20 cellular contexts compared by ENCODE assay signal in the genomic region with DNA sequence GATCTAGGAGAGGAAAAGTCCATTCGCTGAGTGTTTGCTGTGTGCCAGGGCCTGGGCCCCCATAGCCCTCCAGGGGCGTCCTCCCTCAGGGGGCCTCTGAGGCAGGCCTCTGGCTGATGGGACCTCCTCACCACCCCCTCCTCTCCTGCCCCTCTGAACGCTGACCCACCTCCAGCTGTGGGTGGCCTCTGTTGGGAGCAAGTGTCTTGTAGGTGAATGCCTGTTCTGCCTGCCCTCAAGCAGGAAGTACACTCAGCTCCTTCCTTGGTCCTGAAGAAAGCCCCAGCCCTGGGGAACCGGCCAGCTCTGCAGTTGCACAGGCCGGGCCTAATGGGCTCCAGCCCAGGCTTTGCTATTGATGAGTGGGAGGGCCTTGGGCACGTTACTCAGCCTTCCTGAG. TPM values are rescaled to one million over a fixed set of nuclear protein-coding genes. Genes with fewer than 3 reads are reported as not detected.
A peak's percentile ranks its signal among the peaks of the same experiment; 100 is the strongest.
DNase-seq lines count a peak whose midpoint lies in the region; ATAC-seq, FAIRE-seq and TF ChIP-seq lines count a peak whose summit lies in the region.
"Had no signal": no experiment of that assay in that cellular context is flagged by ENCODE, and none has a peak within 500 bp of the region (broad histone marks: within the 10 kb centered on the region; RNA-seq: fewer than 3 reads in every experiment).

No MANE protein-coding gene starts in this region.

- H3K79me2 ChIP-seq in HepG2 (ENCODE audit: insufficient read depth, low read length), result no peaks in the 10 kb centered on the region

- TF ChIP-seq POLR2A in adrenal gland (IDR thresholded peaks at IDR 0.05) (no peak), HepG2 (IDR thresholded peaks at IDR 0.05; ENCODE audit: insufficient read depth in 1 of 2, low read depth in 2 of 2, low read length in 2 of 2) (no peak)

- no peak for FAIRE-seq in HepG2 (lab: Jason Lieb, UNC)
- FAIRE-seq: GM19239 had no signal

- CTCF ChIA-PET in HepG2 (lab: Yijun Ruan, JAX; ENCODE audit: low intra/inter-chr PET ratio, low total read pairs), result no interaction called here

- H3K27ac ChIP-seq in adrenal gland, result peak overlapping the region in 4 of 5 donors; percentile 69 to 92 (median 88)
- peak overlapping the region; percentile 64 for H3K27ac ChIP-seq in HepG2 (ENCODE audit: extremely low read length, insufficient read depth, low read length)
- H3K27ac ChIP-seq in psoas muscle, result no peak overlapping the region
- H3K27ac ChIP-seq: GM23248 had no signal

- in situ Hi-C loops in HepG2 (cut with HindIII; ENCODE audit: extremely low pct_ligation_motif_present, low pct_unique_long_range_greater_than_20kb), result no loop called here

- H2AFZ ChIP-seq in HepG2 (ENCODE audit: low read length), result no peak overlapping the region
- H2AFZ ChIP-seq: GM23248 had no signal

- ATAC-seq in HepG2 (no peak), psoas muscle (no peak), GM18511 (IDR thresholded peaks at IDR 0.05; ENCODE audit: unreplicated experiment) (no peak)
- ATAC-seq: HCT116, Panc1 had no signal

- 37 to 63% (median 51%) methylated on average over 3 to 6 of the region's 6 CpGs for WGBS in adrenal gland, 4 donors
- WGBS in HepG2 (ENCODE audit: low lambda C conversion rate), result 73% methylated on average over 2 of the region's 6 CpGs
- 56 to 71% (median 61%) methylated on average over 6 of the region's 6 CpGs for WGBS in psoas muscle, 3 donors

- no TSS peak for BruUV-seq in HepG2 (replicated peaks; lab: Mats Ljungman, UMichigan)

- H3K27me3 ChIP-seq in adrenal gland (no peaks in the 10 kb centered on the region), HepG2 (ENCODE audit: control insufficient read depth in 1 of 2, insufficient read depth in 2 of 2, low read length in 2 of 2) (peaks cover 0 to under 1% of the 10 kb centered on the region in 2 experiments; a peak in 1 of 5 replicates), psoas muscle (ENCODE audit: insufficient read depth in 3 of 3, low read length in 2 of 3) (no peaks in the 10 kb centered on the region)

- TF ChIP-seq RAD21 in HepG2 (CRISPR knock-in tag; IDR thresholded peaks at IDR 0.05), result no peak

- intact Hi-C loops in adrenal gland (cut with DNase I), result no loop called here
- intact Hi-C loops in HepG2 (cut with micrococcal nuclease; ENCODE audit: unreplicated experiment), result loop anchor here (1.0 kb wide), 1 partner anchor 41 kb away; no protein-coding TSS in a partner anchor
- intact Hi-C loops in psoas muscle (cut with DNase I), result no loop called here

- H4K20me1 ChIP-seq in HepG2 (ENCODE audit: insufficient read depth, low read length), result no peaks in the 10 kb centered on the region

- H3K4me1 ChIP-seq in adrenal gland (replicated peaks in 1 of 2), result peaks cover 53 to 77% of the 10 kb centered on the region in 2 donors
- peaks cover 59% of the 10 kb centered on the region for H3K4me1 ChIP-seq in HepG2 (ENCODE audit: insufficient read depth, low read length)
- H3K4me1 ChIP-seq in psoas muscle, result peaks cover 10% of the 10 kb centered on the region

- peak; percentile 24 for DNase-seq in EL
- DNase-seq in adrenal gland, result no peak
- DNase-seq in HepG2 (ENCODE audit: low spot score), result no peak
- DNase-seq in psoas muscle, result peak; percentile 15 to 53
- no peak for DNase-seq in NK-92 (lab: John Stamatoyannopoulos, UW; ENCODE audit: unreplicated experiment)
- DNase-seq in activated CD4-positive, alpha-beta T cell treated with anti-CD3 and anti-CD28 coated beads for 1 hour, result no peak
- DNase-seq: ACHN, COR-L47, GDM1, GM23248, MM.1S, NCI-H1092, NCI-H1436 treated with DMSO at 0.1 percent for 48 hours, NCI-H2029 treated with DMSO at 0.1 percent for 48 hours, NCI-H2171 had no signal

- peak overlapping the region; percentile 100 for H3K4me2 ChIP-seq in HepG2 (ENCODE audit: low read depth, low read length)

- no peaks in the 10 kb centered on the region for H3K9me3 ChIP-seq in adrenal gland (replicated peaks in 1 of 3)
- no peaks in the 10 kb centered on the region for H3K9me3 ChIP-seq in HepG2 (ENCODE audit: low read length)
- no peaks in the 10 kb centered on the region for H3K9me3 ChIP-seq in psoas muscle

- H3K36me3 ChIP-seq in adrenal gland (replicated peaks in 1 of 2) (no peaks in the 10 kb centered on the region), HepG2 (replicated peaks in 1 of 2; ENCODE audit: control insufficient read depth in 1 of 2, insufficient read depth in 2 of 2, low read length in 2 of 2) (no peaks in the 10 kb centered on the region), psoas muscle (ENCODE audit: insufficient read depth in 1 of 2, low read depth in 1 of 2) (no peaks in the 10 kb centered on the region)

- peak overlapping the region; percentile 55 for H3K9ac ChIP-seq in HepG2 (ENCODE audit: insufficient read depth, low read depth, low read length)
- H3K9ac ChIP-seq: GM23248 had no signal

- H3K4me3 ChIP-seq in adrenal gland, result no peak overlapping the region
- peak overlapping the region in 1 of 3 experiments; percentile 80; a peak in 2 of 6 replicates for H3K4me3 ChIP-seq in HepG2 (replicated peaks in 1 of 3; ENCODE audit: insufficient read depth in 1 of 3, low read depth in 2 of 3, low read length in 3 of 3)
- H3K4me3 ChIP-seq in psoas muscle, result no peak overlapping the region
- H3K4me3 ChIP-seq: GM23248 had no signal

- TF ChIP-seq EP300 in HepG2 (IDR thresholded peaks at IDR 0.05; ENCODE audit: low read depth in 2 of 2, low read length in 2 of 2), result no peak
- TF ChIP-seq EP300 in HepG2 (CRISPR knock-in tag; IDR thresholded peaks at IDR 0.05; ENCODE audit: borderline replicate concordance), result no peak

- TF ChIP-seq CTCF in adrenal gland (IDR thresholded peaks at IDR 0.05), result no peak
- TF ChIP-seq CTCF in HepG2 (CRISPR knock-in tag; IDR thresholded peaks at IDR 0.05), result no peak
- TF ChIP-seq CTCF in psoas muscle (IDR thresholded peaks at IDR 0.05), result no peak

- POLR2A ChIA-PET in HepG2 (lab: Yijun Ruan, JAX), result interaction anchor here (0.9 to 3.5 kb wide), 4 partner anchors 13 to 42 kb away, joined by 3 to 18 read pairs (median 4); no protein-coding TSS in a partner anchor

TF ChIP-seq in HepG2, 621 proteins besides CTCF, POLR2A, EP300 and RAD21 (continues in another document):
- TF ChIP-seq ZNF619 (CRISPR knock-in tag; IDR thresholded peaks at IDR 0.05) (0 out of 2 replicates have a peak, but pooled peaks have one; percentile 8), FOXM1 (CRISPR knock-in tag; IDR thresholded peaks at IDR 0.05) (no peak)

RNA-seq across cellular contexts. Expression of a gene that starts 3.5 kb away (rescaled TPM):
- 100 to 1,000 TPM in 4 of 8 donors, 10 to 100 TPM in 4; 66.1 to 175 (median 102) TPM for total RNA-seq in adrenal gland
- polyA plus RNA-seq in adrenal gland, result 100 to 1,000 TPM in 1 of 3 donors, 10 to 100 TPM in 2; 46.8 to 150 (median 67.2) TPM
- 3.6 and 7.5 TPM in 2 replicates for total RNA-seq in HepG2 (2016; rRNA removed; fragmentation: Illumina TruSeq; extraction: Trizol)
- 2.3 and 3.1 TPM in 2 replicates for total RNA-seq in HepG2 (2016; cell fraction: cytosol; rRNA removed; fragmentation: Illumina TruSeq; extraction: Trizol; ENCODE audit: low read depth)
- 3.4 and 8.0 TPM in 2 replicates for total RNA-seq in HepG2 (2016; cell fraction: insoluble cytoplasmic fraction; rRNA removed; fragmentation: Illumina TruSeq; extraction: Trizol)
- total RNA-seq in HepG2 (2016; cell fraction: membrane; rRNA removed; fragmentation: Illumina TruSeq; extraction: Trizol), result 1.8 and 1.9 TPM in 2 replicates
- total RNA-seq in HepG2 (2016; cell fraction: nucleus; rRNA removed; fragmentation: Illumina TruSeq; extraction: Trizol), result 10.5 and 15.0 TPM in 2 replicates
- 8.1 and 10.0 TPM in 2 replicates for polyA plus RNA-seq in HepG2 (2011; rRNA removed)
- 3.1 and 3.5 TPM in 2 replicates for polyA plus RNA-seq in HepG2 (2011; cell fraction: cytosol; rRNA removed)
- polyA plus RNA-seq in HepG2 (2011; cell fraction: nucleus; rRNA removed), result 71.3 and 112 TPM in 2 replicates
- 5.5 and 8.4 TPM in 2 replicates for polyA plus RNA-seq in HepG2 (2012)
- polyA plus RNA-seq in HepG2 (2016; cell fraction: cytosol; fragmentation: Illumina TruSeq; extraction: Trizol; ENCODE audit: low read depth), result 0.23 and 0.45 TPM in 2 replicates
- 3.0 and 3.3 TPM in 2 replicates for polyA plus RNA-seq in HepG2 (2016; cell fraction: insoluble cytoplasmic fraction; fragmentation: Illumina TruSeq; extraction: Trizol; ENCODE audit: low read depth)
- polyA plus RNA-seq in HepG2 (2016; cell fraction: membrane; fragmentation: Illumina TruSeq; extraction: Trizol; ENCODE audit: low read depth), result 0.84 and 0.94 TPM in 2 replicates
- 37.9 and 40.7 TPM in 2 replicates for polyA plus RNA-seq in HepG2 (2016; cell fraction: nucleus; fragmentation: Illumina TruSeq; extraction: Trizol; ENCODE audit: insufficient read depth, low read depth)
- 0.16 and 9.9 TPM in 2 replicates for polyA minus RNA-seq in HepG2 (2011; rRNA and poly(A)+ RNA removed; ENCODE audit: low replicate concordance)
- 3.9 and 4.2 TPM in 2 replicates for polyA minus RNA-seq in HepG2 (2011; cell fraction: cytosol; rRNA and poly(A)+ RNA removed)
- polyA minus RNA-seq in HepG2 (2011; cell fraction: nucleus; rRNA and poly(A)+ RNA removed), result 17.3 and 17.4 TPM in 2 replicates
- total RNA-seq in psoas muscle, result 1 to 10 TPM; 2.3 to 3.0 (median 2.8) TPM
- 1 to 10 TPM in 2 of 3 donors, under 1 TPM in 1; 0.62 to 1.1 (median 1.0) TPM for polyA plus RNA-seq in psoas muscle
- total RNA-seq: GM23248 had no signal
- polyA plus RNA-seq: GM23248 had no signal

RNA-seq across cellular contexts. Expression of a gene that starts 28.9 kb away (rescaled TPM):
- total RNA-seq in adrenal gland (under 1 TPM in 2 of 8 donors, not detected in 6; 0.50 to 0.92 TPM), HepG2 (2016; rRNA removed; fragmentation: Illumina TruSeq; extraction: Trizol) (not detected in 2 replicates), psoas muscle (not detected)
- polyA plus RNA-seq in adrenal gland (1 to 10 TPM in 1 of 3 donors, not detected in 2; 1.6 TPM), HepG2 (2011; rRNA removed) (not detected in 2 replicates), psoas muscle (under 1 TPM in 1 of 3 donors, not detected in 2; 0.32 TPM)
- not detected in 2 replicates for total RNA-seq in HepG2 (2016; cell fraction: cytosol; rRNA removed; fragmentation: Illumina TruSeq; extraction: Trizol; ENCODE audit: low read depth)
- not detected in 2 replicates for total RNA-seq in HepG2 (2016; cell fraction: insoluble cytoplasmic fraction; rRNA removed; fragmentation: Illumina TruSeq; extraction: Trizol)
- total RNA-seq in HepG2 (2016; cell fraction: membrane; rRNA removed; fragmentation: Illumina TruSeq; extraction: Trizol), result not detected in 2 replicates
- total RNA-seq in HepG2 (2016; cell fraction: nucleus; rRNA removed; fragmentation: Illumina TruSeq; extraction: Trizol), result not detected in 2 replicates
- not detected in 2 replicates for polyA plus RNA-seq in HepG2 (2011; cell fraction: cytosol; rRNA removed)
- 1.9 TPM in 1 of 2 replicates, not detected in the other for polyA plus RNA-seq in HepG2 (2011; cell fraction: nucleus; rRNA removed)
- polyA plus RNA-seq in HepG2 (2012), result not detected in 2 replicates
- not detected in 2 replicates for polyA plus RNA-seq in HepG2 (2016; cell fraction: cytosol; fragmentation: Illumina TruSeq; extraction: Trizol; ENCODE audit: low read depth)
- polyA plus RNA-seq in HepG2 (2016; cell fraction: insoluble cytoplasmic fraction; fragmentation: Illumina TruSeq; extraction: Trizol; ENCODE audit: low read depth), result not detected in 2 replicates
- not detected in 2 replicates for polyA plus RNA-seq in HepG2 (2016; cell fraction: membrane; fragmentation: Illumina TruSeq; extraction: Trizol; ENCODE audit: low read depth)
- polyA plus RNA-seq in HepG2 (2016; cell fraction: nucleus; fragmentation: Illumina TruSeq; extraction: Trizol; ENCODE audit: insufficient read depth, low read depth), result not detected in 2 replicates
- not detected in 2 replicates for polyA minus RNA-seq in HepG2 (2011; rRNA and poly(A)+ RNA removed; ENCODE audit: low replicate concordance)
- polyA minus RNA-seq in HepG2 (2011; cell fraction: cytosol; rRNA and poly(A)+ RNA removed), result not detected in 2 replicates
- not detected in 2 replicates for polyA minus RNA-seq in HepG2 (2011; cell fraction: nucleus; rRNA and poly(A)+ RNA removed)
- total RNA-seq: GM23248 had no signal
- polyA plus RNA-seq: CD14-positive monocyte, GM23248 had no signal

Comparison
In these comparisons a context has a peak if more than half of its experiments do, and no peak if none do; other contexts are left out.
1. DNase-seq: peak in EL (single experiment) and psoas muscle (2 of 2); none in adrenal gland (0 of 7), HepG2 (single experiment), NK-92 (single experiment) and activated CD4-positive, alpha-beta T cell treated with anti-CD3 and anti-CD28 coated beads for 1 hour (single experiment).
2. RNA of a gene that starts 3.5 kb away (total RNA-seq): 66.1 to 175 TPM in adrenal gland; 1.8 to 15.0 TPM in HepG2 and 2.3 to 3.0 TPM in psoas muscle; every median in the first group is over 4 times any median in the second.